Comparison of ENCODE assay signal across 1 cellular context in the genomic region with DNA sequence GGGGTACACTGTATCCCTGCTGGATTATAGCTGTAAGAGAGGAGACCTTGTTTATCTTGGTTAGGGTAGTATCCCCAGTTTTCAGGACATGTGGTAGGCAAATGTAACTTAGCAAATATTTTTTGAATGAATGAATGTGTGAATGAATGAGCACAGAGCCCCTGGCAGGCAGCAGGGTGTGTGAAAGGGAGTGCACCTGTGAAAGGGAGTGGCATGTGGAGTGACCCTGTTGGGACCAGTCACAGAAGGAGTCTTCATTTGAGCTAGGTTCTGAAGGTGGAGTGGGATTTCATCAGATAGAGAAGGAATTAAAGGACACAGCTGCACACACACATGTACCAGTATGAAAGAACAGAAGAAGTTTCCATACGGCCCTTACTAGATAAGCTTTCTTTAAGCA.
TF ChIP-seq lines count a peak whose summit lies in the region.

No MANE protein-coding gene starts in this region.

TF ChIP-seq in K562, 482 proteins besides CTCF, POLR2A, EP300 and RAD21:
- TF ChIP-seq ZNF24 (IDR thresholded peaks at IDR 0.05) (peak; percentile 64; the same call in 1 of the 2 replicates), ELF4 (CRISPR knock-in tag; IDR thresholded peaks at IDR 0.05) (no peak)
TF ChIP-seq in K562: peak in this region for 1.
